Comparison of ENCODE assay signal across 8 cellular contexts in genomic region chr11:65470433-65470832, GRCh38. TPM values are rescaled to one million over a fixed set of nuclear protein-coding genes. Genes with fewer than 3 reads are reported as not detected.
A peak's percentile ranks its signal among the peaks of the same experiment; 100 is the strongest.
DNase-seq lines count a peak whose midpoint lies in the region; ATAC-seq, FAIRE-seq and TF ChIP-seq lines count a peak whose summit lies in the region.

No MANE protein-coding gene starts in this region.

- peaks cover 25% of the 10 kb centered on the region for H3K4me1 Mint-ChIP-seq in activated T-helper 1 cell treated with anti-CD3 and anti-CD28 coated beads, Interleukin-12 subunit alpha, Interleukin-12 subunit beta, Interleukin-2, Interleukin-4 antibody, amounts not matched to agents 30 ng/mL and 10 ng/mL and 1 ng/mL, durations not matched to agents 14 hours and 24 hours and 36 hours (ENCODE audit: low read depth)
- peaks cover 22 to 37% of the 10 kb centered on the region in 2 donors for H3K4me1 Mint-ChIP-seq in stimulated activated naive B cell treated with anti-CD40 and anti-IgM and Interleukin-4, amounts not matched to agents 10 μg/mL and 1 μg/mL and 100 μg/mL, for 72 hours

- H3K27me3 Mint-ChIP-seq in activated T-helper 1 cell treated with anti-CD3 and anti-CD28 coated beads, Interleukin-12 subunit alpha, Interleukin-12 subunit beta, Interleukin-2, Interleukin-4 antibody, amounts not matched to agents 30 ng/mL and 10 ng/mL and 1 ng/mL, durations not matched to agents 14 hours and 24 hours and 36 hours (ENCODE audit: insufficient read depth): no peaks in the 10 kb centered on the region
- no peaks in the 10 kb centered on the region for H3K27me3 Mint-ChIP-seq in stimulated activated naive B cell treated with anti-CD40 and anti-IgM and Interleukin-4, amounts not matched to agents 10 μg/mL and 1 μg/mL and 100 μg/mL, for 72 hours

- H3K36me3 Mint-ChIP-seq in activated T-helper 1 cell treated with anti-CD3 and anti-CD28 coated beads, Interleukin-12 subunit alpha, Interleukin-12 subunit beta, Interleukin-2, Interleukin-4 antibody, amounts not matched to agents 30 ng/mL and 10 ng/mL and 1 ng/mL, durations not matched to agents 14 hours and 24 hours and 36 hours (ENCODE audit: low read depth): peaks cover 3% of the 10 kb centered on the region
- no peaks in the 10 kb centered on the region for H3K36me3 Mint-ChIP-seq in stimulated activated naive B cell treated with anti-CD40 and anti-IgM and Interleukin-4, amounts not matched to agents 10 μg/mL and 1 μg/mL and 100 μg/mL, for 72 hours

- RAD21 ChIA-PET in HCT116 (lab: Charles Lee; ENCODE audit: low non-redundant PET in 1 of 2, low total read pairs in 2 of 2, uncharacterized antibody in 2 of 2, unreplicated experiment in 2 of 2): no interaction called here

- no peak for TF ChIP-seq RAD21 in HCT116 (IDR thresholded peaks at IDR 0.05; ENCODE audit: low read depth)

- peak overlapping the region; percentile 97; the same call in 1 of the 2 replicates for H3K27ac ChIP-seq in HCT116 (ENCODE audit: low read depth, low read length)
- H3K27ac ChIP-seq in keratinocyte (ENCODE audit: control insufficient read depth, insufficient read depth, low read length): no peak overlapping the region

- no peaks in the 10 kb centered on the region for H3K9me1 ChIP-seq in keratinocyte (ENCODE audit: control insufficient read depth, extremely low read depth, insufficient read depth, low read length)

- dilution Hi-C loops in keratinocyte (cut with MboI; ENCODE audit: extremely low pct_ligation_motif_present, low sequenced_read_pairs): no loop called here

- CTCF ChIA-PET in HCT116 (lab: Charles Lee): interaction anchor here (1.5 to 3.3 kb wide), 3 partner anchors 9 to 51 kb away, joined by 8 to 14 read pairs (median 9); no protein-coding TSS in a partner anchor

- H3K9me2 ChIP-seq in HCT116 (ENCODE audit: insufficient read depth): no peaks in the 10 kb centered on the region

- H3K9me3 Mint-ChIP-seq in activated T-helper 1 cell treated with anti-CD3 and anti-CD28 coated beads, Interleukin-12 subunit alpha, Interleukin-12 subunit beta, Interleukin-2, Interleukin-4 antibody, amounts not matched to agents 30 ng/mL and 10 ng/mL and 1 ng/mL, durations not matched to agents 14 hours and 24 hours and 36 hours: no peaks in the 10 kb centered on the region
- no peaks in the 10 kb centered on the region for H3K9me3 Mint-ChIP-seq in stimulated activated naive B cell treated with anti-CD40 and anti-IgM and Interleukin-4, amounts not matched to agents 10 μg/mL and 1 μg/mL and 100 μg/mL, for 72 hours

- H3K36me3 ChIP-seq in HCT116 (ENCODE audit: control insufficient read depth in 1 of 2, insufficient read depth in 2 of 2, low read length in 2 of 2) (no peaks in the 10 kb centered on the region), keratinocyte (ENCODE audit: control insufficient read depth in 2 of 2, extremely low read depth in 1 of 2, insufficient read depth in 2 of 2, low read length in 2 of 2) (no peaks in the 10 kb centered on the region)

- H2AFZ ChIP-seq in HCT116 (ENCODE audit: low read depth, low read length, poor library complexity, severe bottlenecking): no peak overlapping the region
- H2AFZ ChIP-seq in keratinocyte (ENCODE audit: control insufficient read depth, low read length): no peak overlapping the region

- no peak for FAIRE-seq in keratinocyte (lab: Jason Lieb, UNC)
- FAIRE-seq in GM12892 (lab: Jason Lieb, UNC): no peak

- intact Hi-C loops in HCT116 (cut with micrococcal nuclease): no loop called here
- intact Hi-C loops in activated T-helper 1 cell treated with anti-CD3 and anti-CD28 coated beads, Interleukin-12 subunit alpha, Interleukin-12 subunit beta, Interleukin-2, Interleukin-4 antibody, amounts not matched to agents 30 ng/mL and 10 ng/mL and 1 ng/mL, durations not matched to agents 14 hours and 24 hours and 36 hours (cut with micrococcal nuclease): no loop called here

- H3K4me1 ChIP-seq in HCT116 (ENCODE audit: control insufficient read depth in 1 of 2, insufficient read depth in 2 of 2, low read length in 2 of 2): peaks cover 61 to 71% of the 10 kb centered on the region in 2 experiments
- H3K4me1 ChIP-seq in keratinocyte (ENCODE audit: control insufficient read depth, extremely low read depth, insufficient read depth, low read length): peaks cover 30% of the 10 kb centered on the region

- H3K4me3 Mint-ChIP-seq in activated T-helper 1 cell treated with anti-CD3 and anti-CD28 coated beads, Interleukin-12 subunit alpha, Interleukin-12 subunit beta, Interleukin-2, Interleukin-4 antibody, amounts not matched to agents 30 ng/mL and 10 ng/mL and 1 ng/mL, durations not matched to agents 14 hours and 24 hours and 36 hours: no peak overlapping the region
- H3K4me3 Mint-ChIP-seq in stimulated activated naive B cell treated with anti-CD40 and anti-IgM and Interleukin-4, amounts not matched to agents 10 μg/mL and 1 μg/mL and 100 μg/mL, for 72 hours: no peak overlapping the region

- H3K4me2 ChIP-seq in HCT116 (ENCODE audit: low read length): 0 out of 2 replicates have a peak overlapping the region, but pooled peaks have one; percentile 73
- no peak overlapping the region for H3K4me2 ChIP-seq in keratinocyte (ENCODE audit: control insufficient read depth, extremely low read depth, insufficient read depth, low read depth, low read length)

- no TSS peak for BruUV-seq in HCT116 (replicated peaks; lab: Mats Ljungman, UMichigan)

- no peaks in the 10 kb centered on the region for H3K27me3 ChIP-seq in HCT116 (ENCODE audit: insufficient read depth, low read length)
- H3K27me3 ChIP-seq in keratinocyte (ENCODE audit: control insufficient read depth, extremely low read depth, insufficient read depth, low read length): no peaks in the 10 kb centered on the region

- TF ChIP-seq POLR2A in HCT116 (IDR thresholded peaks at IDR 0.05; ENCODE audit: borderline replicate concordance, extremely low read depth, insufficient read depth, insufficient read length): no peak
- no peak for TF ChIP-seq POLR2A in GM12892 (IDR thresholded peaks at IDR 0.05; ENCODE audit: low read depth, low read length)

- POLR2A ChIA-PET in HCT116 (lab: Charles Lee): interaction anchor here (1.0 to 15.6 kb wide), 3 partner anchors 27 to 47 kb away, joined by 4 to 1499 read pairs (median 116); partner anchors contain the start of genes MALAT1 and NEAT1

- H4K20me1 ChIP-seq in HCT116 (ENCODE audit: insufficient read depth): no peaks in the 10 kb centered on the region
- no peaks in the 10 kb centered on the region for H4K20me1 ChIP-seq in keratinocyte (ENCODE audit: control insufficient read depth, extremely low read depth, insufficient read depth, low read length)

- H3K9ac ChIP-seq in HCT116 (ENCODE audit: low read length) (peak overlapping the region; percentile 65; the same call in 1 of the 2 replicates), keratinocyte (ENCODE audit: control insufficient read depth, extremely low read depth, insufficient read depth, low read length) (peak overlapping the region; percentile 40)

- H3K4me3 ChIP-seq in HCT116 (replicated peaks in 1 of 2; ENCODE audit: low read depth in 1 of 2, low read length in 2 of 2): no peak overlapping the region
- H3K4me3 ChIP-seq in keratinocyte (ENCODE audit: control insufficient read depth in 2 of 3, extremely low read depth in 1 of 3, insufficient read depth in 2 of 3, low read depth in 1 of 3, low read length in 3 of 3): no peak overlapping the region

- TF ChIP-seq CTCF in HCT116 (IDR thresholded peaks at IDR 0.05 in 2 of 3, conservative IDR thresholded peaks at IDR 0.05 in 1 of 3; ENCODE audit: borderline replicate concordance in 1 of 3, insufficient read depth in 1 of 3, low read depth in 2 of 3, low read length in 2 of 3): no peak
- no peak for TF ChIP-seq CTCF in keratinocyte (optimal IDR thresholded peaks at IDR 0.05 in 1 of 3, IDR thresholded peaks at IDR 0.05 in 1 of 3, conservative IDR thresholded peaks at IDR 0.05 in 1 of 3; ENCODE audit: extremely low read depth in 1 of 3, insufficient read depth in 2 of 3, low read length in 3 of 3)

- peaks cover 28% of the 10 kb centered on the region for H3K79me2 ChIP-seq in HCT116 (ENCODE audit: insufficient read depth, low read length)
- H3K79me2 ChIP-seq in keratinocyte (ENCODE audit: control insufficient read depth, insufficient read depth, low read length): peaks cover 11% of the 10 kb centered on the region

- H3K27ac Mint-ChIP-seq in activated T-helper 1 cell treated with anti-CD3 and anti-CD28 coated beads, Interleukin-12 subunit alpha, Interleukin-12 subunit beta, Interleukin-2, Interleukin-4 antibody, amounts not matched to agents 30 ng/mL and 10 ng/mL and 1 ng/mL, durations not matched to agents 14 hours and 24 hours and 36 hours: peak overlapping the region; percentile 99
- peak overlapping the region; percentile 87 for H3K27ac Mint-ChIP-seq in stimulated activated naive B cell treated with anti-CD40 and anti-IgM and Interleukin-4, amounts not matched to agents 10 μg/mL and 1 μg/mL and 100 μg/mL, for 72 hours

- ATAC-seq in HCT116: no peak
- ATAC-seq in stimulated activated naive B cell treated with anti-CD40 and anti-IgM and Interleukin-4, amounts not matched to agents 10 μg/mL and 1 μg/mL and 100 μg/mL, for 72 hours (replicated peaks): no peak

- DNase-seq in HCT116 (ENCODE audit: low read depth, low spot score): no peak
- no peak for DNase-seq in activated T-helper 1 cell treated with anti-CD3 and anti-CD28 coated beads, Interleukin-12 subunit alpha, Interleukin-12 subunit beta, Interleukin-2, Interleukin-4 antibody, amounts not matched to agents 30 ng/mL and 10 ng/mL and 1 ng/mL, durations not matched to agents 14 hours and 24 hours and 36 hours (ENCODE audit: low spot score)
- DNase-seq in keratinocyte (ENCODE audit: low read depth, low spot score): no peak
- no peak for DNase-seq in stimulated activated naive B cell treated with anti-CD40 and anti-IgM and Interleukin-4, amounts not matched to agents 10 μg/mL and 1 μg/mL and 100 μg/mL, for 72 hours
- no peak for DNase-seq in GM12892 (ENCODE audit: insufficient read length)
- DNase-seq in EL: no peak
- no peak for DNase-seq in NCI-H1417 (lab: John Stamatoyannopoulos, UW)
- DNase-seq in NCI-H510A treated with DMSO at 0.1 percent for 48 hours (lab: John Stamatoyannopoulos, UW): no peak

- H3K9me3 ChIP-seq in HCT116 (ENCODE audit: control insufficient read depth in 1 of 2, insufficient read depth in 1 of 2, low read depth in 1 of 2, low read length in 2 of 2) (no peaks in the 10 kb centered on the region), keratinocyte (ENCODE audit: control insufficient read depth, low read depth, low read length) (no peaks in the 10 kb centered on the region)

RNA-seq across cellular contexts. Expression of gene MALAT1, which starts 28.4 kb away (rescaled TPM):
- 6,000 TPM for total RNA-seq in HCT116 (2021; ENCODE audit: unreplicated experiment)
- 380 and 423 TPM in 2 replicates for polyA plus RNA-seq in HCT116 (2012)
- total RNA-seq in activated T-helper 1 cell treated with anti-CD3 and anti-CD28 coated beads, Interleukin-12 subunit alpha, Interleukin-12 subunit beta, Interleukin-2, Interleukin-4 antibody, amounts not matched to agents 30 ng/mL and 10 ng/mL and 1 ng/mL, durations not matched to agents 14 hours and 24 hours and 36 hours: 5,323 and 5,421 TPM in 2 replicates
- 337 to 1,845 TPM (median 1,768 TPM) in 3 replicates for polyA plus RNA-seq in keratinocyte
- polyA plus RNA-seq in keratinocyte (2011; ENCODE audit: low read depth): 22,009 TPM
- polyA plus RNA-seq in keratinocyte (2011; cell fraction: cytosol; rRNA removed): 14.9 and 37.5 TPM in 2 replicates
- polyA plus RNA-seq in keratinocyte (2011; cell fraction: nucleus; rRNA removed): 6,319 and 7,235 TPM in 2 replicates
- 429 and 9,619 TPM in 2 replicates for polyA plus RNA-seq in keratinocyte (2012; ENCODE audit: low replicate concordance)
- polyA minus RNA-seq in keratinocyte: 2,284 to 11,976 TPM (median 9,145 TPM) in 3 replicates
- polyA minus RNA-seq in keratinocyte (2011; cell fraction: cytosol; rRNA and poly(A)+ RNA removed): 408 TPM
- 24,947 and 60,709 TPM in 2 replicates for polyA minus RNA-seq in keratinocyte (2011; cell fraction: nucleus; rRNA and poly(A)+ RNA removed)
- polyA plus RNA-seq in GM12892 (2012; ENCODE audit: missing spikeins): 5,443 TPM

RNA-seq across cellular contexts. Expression of gene NEAT1, which starts 47.8 kb away (rescaled TPM):
- 564 TPM for total RNA-seq in HCT116 (2021; ENCODE audit: unreplicated experiment)
- polyA plus RNA-seq in HCT116 (2012): 181 and 274 TPM in 2 replicates
- total RNA-seq in activated T-helper 1 cell treated with anti-CD3 and anti-CD28 coated beads, Interleukin-12 subunit alpha, Interleukin-12 subunit beta, Interleukin-2, Interleukin-4 antibody, amounts not matched to agents 30 ng/mL and 10 ng/mL and 1 ng/mL, durations not matched to agents 14 hours and 24 hours and 36 hours: 507 and 517 TPM in 2 replicates
- polyA plus RNA-seq in keratinocyte: 66.5 to 270 TPM (median 171 TPM) in 3 replicates
- 1,124 TPM for polyA plus RNA-seq in keratinocyte (2011; ENCODE audit: low read depth)
- polyA plus RNA-seq in keratinocyte (2011; cell fraction: cytosol; rRNA removed): 5.3 and 11.3 TPM in 2 replicates
- 1,267 and 1,668 TPM in 2 replicates for polyA plus RNA-seq in keratinocyte (2011; cell fraction: nucleus; rRNA removed)
- 218 and 908 TPM in 2 replicates for polyA plus RNA-seq in keratinocyte (2012; ENCODE audit: low replicate concordance)
- 73.3 to 442 TPM (median 228 TPM) in 3 replicates for polyA minus RNA-seq in keratinocyte
- polyA minus RNA-seq in keratinocyte (2011; cell fraction: cytosol; rRNA and poly(A)+ RNA removed): 8.4 TPM
- polyA minus RNA-seq in keratinocyte (2011; cell fraction: nucleus; rRNA and poly(A)+ RNA removed): 402 and 1,225 TPM in 2 replicates
- 678 TPM for polyA plus RNA-seq in GM12892 (2012; ENCODE audit: missing spikeins)

RNA-seq across cellular contexts. Expression of gene SCYL1, which starts 54.5 kb away (rescaled TPM):
- 104 TPM for total RNA-seq in HCT116 (2021; ENCODE audit: unreplicated experiment)
- polyA plus RNA-seq in HCT116 (2012): 82.4 and 84.4 TPM in 2 replicates
- 103 and 109 TPM in 2 replicates for total RNA-seq in activated T-helper 1 cell treated with anti-CD3 and anti-CD28 coated beads, Interleukin-12 subunit alpha, Interleukin-12 subunit beta, Interleukin-2, Interleukin-4 antibody, amounts not matched to agents 30 ng/mL and 10 ng/mL and 1 ng/mL, durations not matched to agents 14 hours and 24 hours and 36 hours
- 31.3 to 51.2 TPM (median 44.1 TPM) in 3 replicates for polyA plus RNA-seq in keratinocyte
- 25.3 TPM for polyA plus RNA-seq in keratinocyte (2011; ENCODE audit: low read depth)
- 40.7 and 65.2 TPM in 2 replicates for polyA plus RNA-seq in keratinocyte (2011; cell fraction: cytosol; rRNA removed)
- polyA plus RNA-seq in keratinocyte (2011; cell fraction: nucleus; rRNA removed): 52.1 and 72.4 TPM in 2 replicates
- 33.0 and 44.5 TPM in 2 replicates for polyA plus RNA-seq in keratinocyte (2012; ENCODE audit: low replicate concordance)
- 34.8 to 75.0 TPM (median 43.7 TPM) in 3 replicates for polyA minus RNA-seq in keratinocyte
- polyA minus RNA-seq in keratinocyte (2011; cell fraction: cytosol; rRNA and poly(A)+ RNA removed): 43.0 TPM
- polyA minus RNA-seq in keratinocyte (2011; cell fraction: nucleus; rRNA and poly(A)+ RNA removed): 24.6 and 32.7 TPM in 2 replicates
- polyA plus RNA-seq in GM12892 (2012; ENCODE audit: missing spikeins): 24.6 TPM
